Comparison of ENCODE assay signal across 11 cellular contexts in genomic region chr2:126885701-126886121, GRCh38. TPM values are rescaled to one million over a fixed set of nuclear protein-coding genes. Genes with fewer than 3 reads are reported as not detected.
DNase-seq lines count a peak whose midpoint lies in the region; ATAC-seq and TF ChIP-seq lines count a peak whose summit lies in the region.
"Had no signal": no experiment of that assay in that cellular context is flagged by ENCODE, and none has a peak within 500 bp of the region (broad histone marks: within the 10 kb centered on the region; RNA-seq: fewer than 3 reads in every experiment).

No MANE protein-coding gene starts in this region.

- H2AFZ ChIP-seq in GM23248 (peak overlapping the region; percentile 66), smooth muscle cell (ENCODE audit: low read depth) (peak overlapping the region; percentile 72)

- H3K27ac ChIP-seq in GM23248 (no peak overlapping the region), colonic mucosa (no peak overlapping the region), smooth muscle cell (ENCODE audit: low read depth) (no peak overlapping the region)

- no peaks in the 10 kb centered on the region for H4K20me1 ChIP-seq in GM23248 (ENCODE audit: insufficient read depth)
- H4K20me1 ChIP-seq in smooth muscle cell (ENCODE audit: low read depth), result no peaks in the 10 kb centered on the region

- no peaks in the 10 kb centered on the region for H3F3A ChIP-seq in GM23248 (ENCODE audit: insufficient read depth)
- H3F3A ChIP-seq in smooth muscle cell (ENCODE audit: low read depth), result no peaks in the 10 kb centered on the region

- H3K4me2 ChIP-seq in GM23248 (ENCODE audit: unreplicated experiment) (peak overlapping the region; percentile 23), smooth muscle cell (peak overlapping the region; percentile 80)

- DNase-seq in GM23248, result peak; percentile 37
- no peak for DNase-seq in colonic mucosa
- DNase-seq in left lobe of liver (ENCODE audit: low spot score), result peak; percentile 42
- DNase-seq in smooth muscle cell (lab: John Stamatoyannopoulos, UW; ENCODE audit: unreplicated experiment), result no peak
- DNase-seq in NCI-H2196 treated with DMSO at 0.1 percent for 48 hours (lab: John Stamatoyannopoulos, UW; ENCODE audit: unreplicated experiment), result no peak
- DNase-seq in iPS-NIHi7 (ENCODE audit: extremely low spot score), result no peak
- no peak for DNase-seq in GM13976 (ENCODE audit: low spot score)
- DNase-seq: NCI-H1694 treated with DMSO at 0.1 percent for 48 hours had no signal

- WGBS in GM23248 (ENCODE audit: low coverage in 1 of 2, low lambda C conversion rate in 2 of 2, missing lambda C conversion rate in 2 of 2), 2 experiments, result 20 to 28% methylated on average over 18 of the region's 18 CpGs
- 87% methylated on average over 17 of the region's 18 CpGs for WGBS in smooth muscle cell (ENCODE audit: low lambda C conversion rate)

- no peaks in the 10 kb centered on the region for H3K9me2 ChIP-seq in GM23248 (ENCODE audit: insufficient read depth)

- H3K79me2 ChIP-seq in GM23248 (ENCODE audit: insufficient read depth), result no peaks in the 10 kb centered on the region
- H3K79me2 ChIP-seq in smooth muscle cell (ENCODE audit: low read depth), result no peaks in the 10 kb centered on the region

- ATAC-seq in left lobe of liver (no peak), HG03457 (IDR thresholded peaks at IDR 0.05; ENCODE audit: unreplicated experiment) (no peak)

- intact Hi-C loops in colonic mucosa (cut with DNase I), result no loop called here

- H3K27me3 ChIP-seq in GM23248 (replicated peaks; ENCODE audit: insufficient read depth) (peaks cover 7% of the 10 kb centered on the region; the same call in 1 of the 2 replicates), colonic mucosa (no peaks in the 10 kb centered on the region), smooth muscle cell (ENCODE audit: low read depth) (no peaks in the 10 kb centered on the region)

- in situ Hi-C loops in GM23248 (cut with MboI) (no loop called here), GM13976 (cut with MboI; ENCODE audit: low sequenced_read_pairs, unreplicated experiment) (no loop called here)

- H3K9ac ChIP-seq in GM23248 (no peak overlapping the region), colonic mucosa (ENCODE audit: low read depth in 2 of 2, low read length in 2 of 2) (no peak overlapping the region), smooth muscle cell (ENCODE audit: low read depth) (no peak overlapping the region)

- TF ChIP-seq CTCF in colonic mucosa (IDR thresholded peaks at IDR 0.05) (no peak), smooth muscle cell (IDR thresholded peaks at IDR 0.05; ENCODE audit: borderline replicate concordance, insufficient read depth, poor library complexity, severe bottlenecking) (no peak), GM13976 (IDR thresholded peaks at IDR 0.05; ENCODE audit: borderline replicate concordance, control extremely low read depth, extremely low read depth, insufficient read depth, missing control alignments) (no peak)

- H3K4me3 ChIP-seq in GM23248 (peak overlapping the region; percentile 51; the same call in 1 of the 2 replicates), colonic mucosa (peak overlapping the region; percentile 16), smooth muscle cell (peak overlapping the region; percentile 23)

- no peaks in the 10 kb centered on the region for H3K4me1 ChIP-seq in GM23248 (ENCODE audit: insufficient read depth)
- H3K4me1 ChIP-seq in colonic mucosa, result no peaks in the 10 kb centered on the region
- H3K4me1 ChIP-seq in smooth muscle cell (ENCODE audit: low read depth), result no peaks in the 10 kb centered on the region

- H3K36me3 ChIP-seq in GM23248 (ENCODE audit: low read depth) (no peaks in the 10 kb centered on the region), colonic mucosa (no peaks in the 10 kb centered on the region), smooth muscle cell (ENCODE audit: low read depth) (no peaks in the 10 kb centered on the region)

- H3K9me3 ChIP-seq in GM23248 (ENCODE audit: low read depth) (no peaks in the 10 kb centered on the region), colonic mucosa (no peaks in the 10 kb centered on the region), smooth muscle cell (replicated peaks; ENCODE audit: low read depth) (no peaks in the 10 kb centered on the region)

RNA-seq across cellular contexts. Expression of gene TEX51, which starts 13.0 kb away (rescaled TPM):
- total RNA-seq in GM23248 (2014; rRNA removed; shearing (Covaris generic)), result not detected in 2 replicates
- polyA plus RNA-seq in GM23248 (2016; fragmentation: Nextera tagmentation; extraction: Ambion mirVana) (not detected in 2 replicates), smooth muscle cell (not detected in 2 replicates)
- total RNA-seq in colonic mucosa (not detected), left lobe of liver (not detected), smooth muscle cell (not detected in 2 replicates)
- total RNA-seq: G401, SK-MEL-5 had no signal

Comparison
In these comparisons a context has a peak if more than half of its experiments do, and no peak if none do; other contexts are left out.
1. DNase-seq: peak in GM23248 (single experiment) and left lobe of liver (single experiment); none in colonic mucosa (single experiment), smooth muscle cell (single experiment), NCI-H2196 treated with DMSO at 0.1 percent for 48 hours (single experiment), iPS-NIHi7 (single experiment) and GM13976 (single experiment).
2. Peak in every context shown above with its lines, with median percentiles within 50 percentile points of each other: H3K4me3 ChIP-seq.